Comparison of ENCODE assay signal across 10 cellular contexts in genomic region chr16:59412275-59412841, GRCh38.
DNase-seq lines count a peak whose midpoint lies in the region; ATAC-seq, FAIRE-seq and TF ChIP-seq lines count a peak whose summit lies in the region.
"Had no signal": no experiment of that assay in that cellular context is flagged by ENCODE, and none has a peak within 500 bp of the region (broad histone marks: within the 10 kb centered on the region; RNA-seq: fewer than 3 reads in every experiment).

No MANE protein-coding gene starts in this region.

- no peaks in the 10 kb centered on the region for H3K27me3 ChIP-seq in H7 (ENCODE audit: control insufficient read depth, insufficient read depth, low read length)
- H3K27me3 ChIP-seq in right atrium auricular region = no peaks in the 10 kb centered on the region
- H3K27me3 ChIP-seq in body of pancreas = no peaks in the 10 kb centered on the region

- DNase-seq in AG04449 (ENCODE audit: low read depth, low spot score) (no peak), H7 (peak; percentile 3), posterior cingulate gyrus (no peak), right atrium auricular region (ENCODE audit: low spot score) (no peak), body of pancreas (no peak)
- DNase-seq: activated T-cell treated with anti-CD3 and anti-CD28 coated beads for 4 hours, NCI-H187 had no signal

- CTCF ChIA-PET in AG04449 (lab: Yijun Ruan, JAX) = interaction anchor here (0.7 to 1.3 kb wide), 2 partner anchors 791 to 794 kb away, joined by 3 read pairs; no protein-coding TSS in a partner anchor

- intact Hi-C loops in posterior cingulate gyrus (cut with DNase I) (no loop called here), body of pancreas (cut with DNase I) (no loop called here)

- no peak for ATAC-seq in GM19452 (IDR thresholded peaks at IDR 0.05; ENCODE audit: unreplicated experiment)
- no peak for ATAC-seq in body of pancreas

- no peaks in the 10 kb centered on the region for H3K9me3 ChIP-seq in right atrium auricular region
- no peaks in the 10 kb centered on the region for H3K9me3 ChIP-seq in body of pancreas

- H3K36me3 ChIP-seq in H7 (replicated peaks; ENCODE audit: control insufficient read depth, insufficient read depth, low read length) (no peaks in the 10 kb centered on the region), right atrium auricular region (no peaks in the 10 kb centered on the region), body of pancreas (replicated peaks in 1 of 2; ENCODE audit: insufficient read depth in 1 of 2, low read depth in 2 of 2) (no peaks in the 10 kb centered on the region)

- TF ChIP-seq CTCF in AG04449 (IDR thresholded peaks at IDR 0.05; ENCODE audit: insufficient read depth, low read length, missing control alignments) = peak; percentile 50
- TF ChIP-seq CTCF in WI38 (IDR thresholded peaks at IDR 0.05; ENCODE audit: low read depth, low read length) = 0 out of 2 replicates have a peak, but pooled peaks have one; percentile 20
- TF ChIP-seq CTCF in right atrium auricular region (IDR thresholded peaks at IDR 0.05) = peak in 1 of 2 donors; percentile 49
- peak in 1 of 7 experiments; percentile 6 for TF ChIP-seq CTCF in body of pancreas (IDR thresholded peaks at IDR 0.05)

- POLR2A ChIA-PET in AG04449 (lab: Yijun Ruan, JAX) = no interaction called here

- no peak overlapping the region for H3K27ac ChIP-seq in right atrium auricular region
- no peak overlapping the region for H3K27ac ChIP-seq in body of pancreas

- H3K4me3 ChIP-seq in AG04449 (ENCODE audit: low read depth, low read length) (no peak overlapping the region), H7 (ENCODE audit: insufficient read depth, low read depth, low read length) (no peak overlapping the region), WI38 (ENCODE audit: low read depth, low read length) (no peak overlapping the region), right atrium auricular region (no peak overlapping the region), body of pancreas (no peak overlapping the region)

- 42 to 45% methylated on average over 3 of the region's 3 CpGs for WGBS in body of pancreas, 2 donors

- FAIRE-seq in islet of Langerhans (lab: Jason Lieb, UNC) = peak; percentile 30

- no peaks in the 10 kb centered on the region for H3K4me1 ChIP-seq in right atrium auricular region
- no peaks in the 10 kb centered on the region for H3K4me1 ChIP-seq in body of pancreas

- TF ChIP-seq POLR2A in body of pancreas (IDR thresholded peaks at IDR 0.05) = no peak
